8 cellular contexts compared by ENCODE assay signal in the genomic region with DNA sequence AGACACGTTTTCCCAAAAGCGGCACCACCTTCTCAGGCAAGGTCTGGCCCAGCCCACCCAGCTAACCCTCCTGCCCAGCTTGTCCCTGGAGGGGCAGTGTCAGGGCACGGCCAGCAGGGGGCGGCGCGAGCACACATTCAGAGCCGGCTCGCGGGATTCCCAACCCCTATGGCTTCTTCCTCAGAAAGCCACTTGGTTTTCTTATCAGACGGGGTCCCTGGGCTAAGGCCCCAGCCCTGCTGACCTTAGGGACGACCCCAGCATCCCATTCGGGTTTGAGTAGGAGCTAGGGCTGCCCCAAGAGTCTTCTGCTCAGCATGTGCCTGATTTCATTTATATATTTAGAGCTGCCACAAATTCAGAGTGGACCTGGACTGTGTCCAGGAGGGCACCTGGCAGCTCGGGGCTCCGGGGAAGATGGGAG. TPM values are rescaled to one million over a fixed set of nuclear protein-coding genes. Genes with fewer than 3 reads are reported as not detected.
DNase-seq lines count a peak whose midpoint lies in the region; ATAC-seq and TF ChIP-seq lines count a peak whose summit lies in the region.

No MANE protein-coding gene starts in this region.

- H3K9me3 ChIP-seq in Caco-2 (no peaks in the 10 kb centered on the region), trophoblast cell (ENCODE audit: insufficient read depth, low read depth, low read length) (no peaks in the 10 kb centered on the region), transverse colon (no peaks in the 10 kb centered on the region)

- no peak overlapping the region for H3K4ac ChIP-seq in trophoblast cell (ENCODE audit: low read depth, low read length)

- H3K4me2 ChIP-seq in trophoblast cell (ENCODE audit: low read length), result no peak overlapping the region

- no peaks in the 10 kb centered on the region for H3K9me3 Mint-ChIP-seq in Caco-2 (ENCODE audit: unreplicated experiment)
- no peaks in the 10 kb centered on the region for H3K9me3 Mint-ChIP-seq in activated naive CD4-positive, alpha-beta T cell treated with anti-CD3 and anti-CD28 coated beads for 36 hours
- H3K9me3 Mint-ChIP-seq in glutamatergic neuron (ENCODE audit: unreplicated experiment), result no peaks in the 10 kb centered on the region

- H3K9ac ChIP-seq in trophoblast cell (ENCODE audit: low read length), result no peak overlapping the region

- no peak overlapping the region for H2AFZ ChIP-seq in trophoblast cell (ENCODE audit: insufficient read depth, low read length, poor library complexity)

- H3K27ac ChIP-seq in trophoblast cell (ENCODE audit: low read depth, low read length), result no peak overlapping the region
- H3K27ac ChIP-seq in transverse colon, result no peak overlapping the region

- H3K79me2 ChIP-seq in trophoblast cell (ENCODE audit: control insufficient read depth, insufficient read depth, low read length, poor library complexity), result no peaks in the 10 kb centered on the region

- no peak overlapping the region for H4K12ac ChIP-seq in trophoblast cell (ENCODE audit: low read depth, low read length)

- POLR2A ChIA-PET in Caco-2 (lab: Charles Lee), result no interaction called here

- no peak overlapping the region for H3K18ac ChIP-seq in trophoblast cell (ENCODE audit: low read length)

- CTCF ChIA-PET in Caco-2 (lab: Charles Lee), result interaction anchor here (0.5 to 2.4 kb wide), 27 partner anchors 10 to 434 kb away, joined by 3 to 29 read pairs (median 4); partner anchors contain the start of genes ABHD2, FANCI, POLG and RLBP1
- CTCF ChIA-PET in activated naive CD4-positive, alpha-beta T cell treated with anti-CD3 and anti-CD28 coated beads for 36 hours (lab: Charles Lee), result interaction anchor here (0.5 to 3.6 kb wide), 54 partner anchors 8 to 575 kb away, joined by 3 to 38 read pairs (median 4); partner anchors contain the start of genes ABHD2, FANCI and POLG

- TF ChIP-seq CTCF in Caco-2 (IDR thresholded peaks at IDR 0.05; ENCODE audit: insufficient read depth in 1 of 2, low read depth in 1 of 2, low read length in 1 of 2, severe bottlenecking in 1 of 2, unreplicated experiment in 1 of 2), result peak; percentile 93 to 98
- peak; percentile 99 for TF ChIP-seq CTCF in glutamatergic neuron (IDR thresholded peaks at IDR 0.05; ENCODE audit: partially characterized antibody, unreplicated experiment)
- peak; percentile 92 to 99 (median 96) for TF ChIP-seq CTCF in transverse colon (IDR thresholded peaks at IDR 0.05)

- no CpG with 5 or more reads among the region's 14 CpGs for WGBS in trophoblast cell (ENCODE audit: extremely low coverage, insufficient coverage, insufficient read length)
- 0% methylated on average over 2 to 14 of the region's 14 CpGs for WGBS in transverse colon (ENCODE audit: low coverage in 1 of 2), 2 donors

- no peak for TF ChIP-seq POLR2A in transverse colon (IDR thresholded peaks at IDR 0.05)

- H3K27ac Mint-ChIP-seq in Caco-2 (ENCODE audit: unreplicated experiment), result no peak overlapping the region
- no peak overlapping the region for H3K27ac Mint-ChIP-seq in activated naive CD4-positive, alpha-beta T cell treated with anti-CD3 and anti-CD28 coated beads for 36 hours
- no peak overlapping the region for H3K27ac Mint-ChIP-seq in glutamatergic neuron (ENCODE audit: unreplicated experiment)

- no peak overlapping the region for H4K8ac ChIP-seq in trophoblast cell (ENCODE audit: low read depth, low read length)

- H3K4me1 Mint-ChIP-seq in Caco-2 (ENCODE audit: low read depth, unreplicated experiment), result no peaks in the 10 kb centered on the region
- peaks cover 29% of the 10 kb centered on the region for H3K4me1 Mint-ChIP-seq in activated naive CD4-positive, alpha-beta T cell treated with anti-CD3 and anti-CD28 coated beads for 36 hours (ENCODE audit: low read depth)
- H3K4me1 Mint-ChIP-seq in glutamatergic neuron (ENCODE audit: low read depth, unreplicated experiment), result no peaks in the 10 kb centered on the region

- H3K36me3 Mint-ChIP-seq in Caco-2 (ENCODE audit: insufficient read depth, unreplicated experiment) (no peaks in the 10 kb centered on the region), glutamatergic neuron (ENCODE audit: unreplicated experiment) (no peaks in the 10 kb centered on the region)
- H3K36me3 Mint-ChIP-seq in activated naive CD4-positive, alpha-beta T cell treated with anti-CD3 and anti-CD28 coated beads for 36 hours (ENCODE audit: low read depth), result peaks cover 3% of the 10 kb centered on the region

- intact Hi-C loops in Caco-2 (cut with micrococcal nuclease; ENCODE audit: unreplicated experiment) (loop anchor here (1.0 kb wide), 2 partner anchors 36 to 93 kb away; partner anchors contain the start of gene FANCI), transverse colon (cut with DNase I; ENCODE audit: low total_unique reads) (no loop called here)
- intact Hi-C loops in activated naive CD4-positive, alpha-beta T cell treated with anti-CD3 and anti-CD28 coated beads for 36 hours (cut with micrococcal nuclease), result loop anchor here (1.0 to 5.0 kb wide), 4 partner anchors 36 to 223 kb away; partner anchors contain the start of gene FANCI

- no peak overlapping the region for H2BK5ac ChIP-seq in trophoblast cell (ENCODE audit: low read depth, low read length, poor library complexity)

- no peak for TF ChIP-seq EP300 in transverse colon (IDR thresholded peaks at IDR 0.05; ENCODE audit: low read depth)

- H3K27me3 ChIP-seq in Caco-2 (replicated peaks; ENCODE audit: control insufficient read depth, insufficient read depth, low read length) (no peaks in the 10 kb centered on the region), trophoblast cell (ENCODE audit: insufficient read depth, low read length) (no peaks in the 10 kb centered on the region), transverse colon (no peaks in the 10 kb centered on the region)

- H3K27me3 Mint-ChIP-seq in Caco-2 (ENCODE audit: insufficient read depth, unreplicated experiment) (no peaks in the 10 kb centered on the region), glutamatergic neuron (ENCODE audit: unreplicated experiment) (no peaks in the 10 kb centered on the region)
- no peaks in the 10 kb centered on the region for H3K27me3 Mint-ChIP-seq in activated naive CD4-positive, alpha-beta T cell treated with anti-CD3 and anti-CD28 coated beads for 36 hours (ENCODE audit: low read depth)

- DNase-seq in Caco-2 (peak; percentile 79 to 88), LHCN-M2 (ENCODE audit: low read depth) (peak; percentile 55), SKM-1 (lab: John Stamatoyannopoulos, UW; ENCODE audit: unreplicated experiment) (peak; percentile 43), glutamatergic neuron (peak; percentile 88), trophoblast cell (peak; percentile 65 to 85), transverse colon (peak; percentile 80)
- DNase-seq in activated naive CD4-positive, alpha-beta T cell treated with anti-CD3 and anti-CD28 coated beads for 36 hours, result peak; percentile 82

- H3K36me3 ChIP-seq in Caco-2 (ENCODE audit: control insufficient read depth, insufficient read depth, low read length), result no peaks in the 10 kb centered on the region
- no peaks in the 10 kb centered on the region for H3K36me3 ChIP-seq in trophoblast cell (ENCODE audit: control insufficient read depth in 1 of 2, insufficient read depth in 2 of 2, low read length in 2 of 2)
- H3K36me3 ChIP-seq in transverse colon, result no peaks in the 10 kb centered on the region

- H3K23ac ChIP-seq in trophoblast cell (ENCODE audit: low read length), result no peak overlapping the region

- no peak overlapping the region for H2BK12ac ChIP-seq in trophoblast cell (ENCODE audit: low read length)

- in situ Hi-C loops in transverse colon (cut with MboI; ENCODE audit: low pct_ligation_motif_present in 1 of 4, low pct_unique_long_range_greater_than_20kb in 1 of 4, low sequenced_read_pairs in 3 of 4), result loop anchor here in 1 of 4 donors (25.0 kb wide), 1 partner anchor 230 kb away; no protein-coding TSS in a partner anchor

- no peak overlapping the region for H3K14ac ChIP-seq in trophoblast cell (ENCODE audit: low read length)

- no peak overlapping the region for H2AK5ac ChIP-seq in trophoblast cell (ENCODE audit: low read length)

- no peak overlapping the region for H4K91ac ChIP-seq in trophoblast cell (ENCODE audit: low read depth, low read length)

- BruUV-seq in Caco-2 (replicated peaks; lab: Mats Ljungman, UMichigan), result no TSS peak

- H2BK120ac ChIP-seq in trophoblast cell (ENCODE audit: insufficient read depth, low read length, poor library complexity), result no peak overlapping the region

- H3K4me3 Mint-ChIP-seq in Caco-2 (ENCODE audit: unreplicated experiment) (peak overlapping the region; percentile 46), glutamatergic neuron (ENCODE audit: unreplicated experiment) (no peak overlapping the region)
- no peak overlapping the region for H3K4me3 Mint-ChIP-seq in activated naive CD4-positive, alpha-beta T cell treated with anti-CD3 and anti-CD28 coated beads for 36 hours

- H3K4me1 ChIP-seq in Caco-2 (peaks cover 6% of the 10 kb centered on the region; the same call in 1 of the 2 replicates), trophoblast cell (ENCODE audit: control insufficient read depth in 1 of 2, insufficient read depth in 2 of 2, low read length in 2 of 2) (peaks cover 0 to 4% of the 10 kb centered on the region in 2 experiments), transverse colon (peaks cover 0 to 22% (median 7%) of the 10 kb centered on the region in 4 donors)

- no peaks in the 10 kb centered on the region for H3K79me1 ChIP-seq in trophoblast cell (ENCODE audit: low read length)

- ATAC-seq in GM21526 (IDR thresholded peaks at IDR 0.05; ENCODE audit: low FRiP score, unreplicated experiment), result peak; percentile 84

- H3K4me3 ChIP-seq in Caco-2 (ENCODE audit: low read depth, low read length) (no peak overlapping the region), trophoblast cell (ENCODE audit: low read depth, low read length) (no peak overlapping the region), transverse colon (peak overlapping the region in 2 of 4 donors; percentile 9 to 25)

RNA-seq across cellular contexts. Expression of gene RLBP1, which starts 14.5 kb away (rescaled TPM):
- total RNA-seq in Caco-2 (2022) (not detected in 2 replicates), LHCN-M2 (2014; rRNA removed) (not detected in 2 replicates), glutamatergic neuron (ENCODE audit: unreplicated experiment) (not detected), transverse colon (not detected)
- not detected for polyA plus RNA-seq in LHCN-M2 (2012)
- not detected for total RNA-seq in activated naive CD4-positive, alpha-beta T cell treated with anti-CD3 and anti-CD28 coated beads for 36 hours
- 3.7 and 4.2 TPM in 2 replicates for polyA plus RNA-seq in trophoblast cell (2013)

RNA-seq across cellular contexts. Expression of gene FANCI, which starts 36.9 kb away (rescaled TPM):
- total RNA-seq in Caco-2 (2022) (94.2 and 101 TPM in 2 replicates), LHCN-M2 (2014; rRNA removed) (67.1 and 74.9 TPM in 2 replicates), glutamatergic neuron (ENCODE audit: unreplicated experiment) (15.8 TPM), transverse colon (10 to 100 TPM in 1 of 4 donors, 1 to 10 TPM in 3; 3.7 to 10.3 (median 4.5) TPM)
- 19.5 TPM for polyA plus RNA-seq in LHCN-M2 (2012)
- 100 to 1,000 TPM; 268 to 283 TPM for total RNA-seq in activated naive CD4-positive, alpha-beta T cell treated with anti-CD3 and anti-CD28 coated beads for 36 hours
- 37.8 and 38.4 TPM in 2 replicates for polyA plus RNA-seq in trophoblast cell (2013)
